Comparison of ENCODE assay signal across 18 cellular contexts in genomic region chrX:41932885-41933284, GRCh38. TPM values are rescaled to one million over a fixed set of nuclear protein-coding genes. Genes with fewer than 3 reads are reported as not detected.
A peak's percentile ranks its signal among the peaks of the same experiment; 100 is the strongest.
DNase-seq lines count a peak whose midpoint lies in the region; ATAC-seq and TF ChIP-seq lines count a peak whose summit lies in the region.
"Had no signal": no experiment of that assay in that cellular context is flagged by ENCODE, and none has a peak within 500 bp of the region (broad histone marks: within the 10 kb centered on the region; RNA-seq: fewer than 3 reads in every experiment).

No MANE protein-coding gene starts in this region.

- peaks cover 7% of the 10 kb centered on the region for H3K4me1 ChIP-seq in CD8-positive, alpha-beta memory T cell (ENCODE audit: insufficient read depth, low read length)

- CTCF ChIA-PET in activated naive CD4-positive, alpha-beta T cell treated with anti-CD3 and anti-CD28 coated beads, Interleukin-2, amount 10 ng/mL, durations not matched to agents 7 days and 5 days (lab: Charles Lee), result no interaction called here
- CTCF ChIA-PET in CD8-positive, alpha-beta memory T cell (lab: Charles Lee), result no interaction called here
- CTCF ChIA-PET in activated CD4-positive, alpha-beta memory T cell treated with anti-CD3 and anti-CD28 coated beads, Interleukin-2, amount 10 ng/mL, durations not matched to agents 7 days and 5 days (lab: Charles Lee), result interaction anchor here (0.8 to 1.0 kb wide), 2 partner anchors 10 to 281 kb away, joined by 3 to 4 read pairs; no protein-coding TSS in a partner anchor

- no peaks in the 10 kb centered on the region for H3K27me3 ChIP-seq in CD8-positive, alpha-beta memory T cell (ENCODE audit: insufficient read depth, low read length, poor library complexity, severe bottlenecking)

- intact Hi-C loops in natural killer cell (cut with micrococcal nuclease), result no loop called here

- DNase-seq in activated naive CD4-positive, alpha-beta T cell treated with Interleukin-2 at 50 U/mL for 16 hours, result peak; percentile 8
- DNase-seq in activated naive CD4-positive, alpha-beta T cell treated with anti-CD3 and anti-CD28 coated beads, Interleukin-2, amount 10 ng/mL, durations not matched to agents 7 days and 5 days, result no peak
- no peak for DNase-seq in CD8-positive, alpha-beta memory T cell
- no peak for DNase-seq in activated CD4-positive, alpha-beta memory T cell treated with anti-CD3 and anti-CD28 coated beads, Interleukin-2, amount 10 ng/mL, durations not matched to agents 7 days and 5 days
- DNase-seq in natural killer cell (no peak), coronary artery (ENCODE audit: low spot score) (no peak), ecto neural progenitor cell (ENCODE audit: low spot score) (no peak)
- DNase-seq: Calu3, H9, KG1, NCI-H1436, NCI-H2029, NCI-H510A, NCI-H774, PC-3 had no signal

- no peak overlapping the region for H3K27ac Mint-ChIP-seq in activated naive CD4-positive, alpha-beta T cell treated with anti-CD3 and anti-CD28 coated beads, Interleukin-2, amount 10 ng/mL, durations not matched to agents 7 days and 5 days
- H3K27ac Mint-ChIP-seq in CD8-positive, alpha-beta memory T cell, result peak overlapping the region in 5 of 8 donors; percentile 39 to 76 (median 73)
- peak overlapping the region; percentile 86 for H3K27ac Mint-ChIP-seq in activated CD4-positive, alpha-beta memory T cell treated with anti-CD3 and anti-CD28 coated beads, Interleukin-2, amount 10 ng/mL, durations not matched to agents 7 days and 5 days
- H3K27ac Mint-ChIP-seq in natural killer cell, result peak overlapping the region; percentile 39 to 60
- H3K27ac Mint-ChIP-seq: H9 had no signal

- H3K9me3 ChIP-seq in CD8-positive, alpha-beta memory T cell (ENCODE audit: low read length), result no peaks in the 10 kb centered on the region

- no peak for TF ChIP-seq CTCF in natural killer cell (IDR thresholded peaks at IDR 0.05)
- TF ChIP-seq CTCF in coronary artery (IDR thresholded peaks at IDR 0.05), result no peak

- no peaks in the 10 kb centered on the region for H3K9me3 Mint-ChIP-seq in activated naive CD4-positive, alpha-beta T cell treated with anti-CD3 and anti-CD28 coated beads, Interleukin-2, amount 10 ng/mL, durations not matched to agents 7 days and 5 days
- H3K9me3 Mint-ChIP-seq in CD8-positive, alpha-beta memory T cell, result peaks cover 0 to 2% (median 0%) of the 10 kb centered on the region in 5 donors
- no peaks in the 10 kb centered on the region for H3K9me3 Mint-ChIP-seq in activated CD4-positive, alpha-beta memory T cell treated with anti-CD3 and anti-CD28 coated beads, Interleukin-2, amount 10 ng/mL, durations not matched to agents 7 days and 5 days
- H3K9me3 Mint-ChIP-seq in natural killer cell, result no peaks in the 10 kb centered on the region

- peak; percentile 39 to 60 (median 52) for ATAC-seq in natural killer cell
- ATAC-seq: HepG2, PC-3 had no signal

- H3K36me3 ChIP-seq in CD8-positive, alpha-beta memory T cell (ENCODE audit: insufficient read depth, low read length), result no peaks in the 10 kb centered on the region

- H3K27me3 Mint-ChIP-seq in activated naive CD4-positive, alpha-beta T cell treated with anti-CD3 and anti-CD28 coated beads, Interleukin-2, amount 10 ng/mL, durations not matched to agents 7 days and 5 days, result peaks cover 9% of the 10 kb centered on the region
- H3K27me3 Mint-ChIP-seq in CD8-positive, alpha-beta memory T cell, result peaks cover 0 to 22% of the 10 kb centered on the region in 2 donors
- H3K27me3 Mint-ChIP-seq in activated CD4-positive, alpha-beta memory T cell treated with anti-CD3 and anti-CD28 coated beads, Interleukin-2, amount 10 ng/mL, durations not matched to agents 7 days and 5 days, result peaks cover 2% of the 10 kb centered on the region
- H3K27me3 Mint-ChIP-seq in natural killer cell (ENCODE audit: low read depth in 2 of 2), result peaks cover 0 to 30% of the 10 kb centered on the region in 2 donors

- no peak overlapping the region for H3K4me3 Mint-ChIP-seq in activated naive CD4-positive, alpha-beta T cell treated with anti-CD3 and anti-CD28 coated beads, Interleukin-2, amount 10 ng/mL, durations not matched to agents 7 days and 5 days
- H3K4me3 Mint-ChIP-seq in CD8-positive, alpha-beta memory T cell, result peak overlapping the region in 5 of 7 donors; percentile 7 to 68 (median 46)
- H3K4me3 Mint-ChIP-seq in activated CD4-positive, alpha-beta memory T cell treated with anti-CD3 and anti-CD28 coated beads, Interleukin-2, amount 10 ng/mL, durations not matched to agents 7 days and 5 days, result no peak overlapping the region
- H3K4me3 Mint-ChIP-seq in natural killer cell, result peak overlapping the region; percentile 69
- H3K4me3 Mint-ChIP-seq: H9 had no signal

- peaks cover 6% of the 10 kb centered on the region for H3K4me1 Mint-ChIP-seq in activated naive CD4-positive, alpha-beta T cell treated with anti-CD3 and anti-CD28 coated beads, Interleukin-2, amount 10 ng/mL, durations not matched to agents 7 days and 5 days
- H3K4me1 Mint-ChIP-seq in CD8-positive, alpha-beta memory T cell, result peaks cover 25 to 41% (median 32%) of the 10 kb centered on the region in 3 donors
- peaks cover 34% of the 10 kb centered on the region for H3K4me1 Mint-ChIP-seq in activated CD4-positive, alpha-beta memory T cell treated with anti-CD3 and anti-CD28 coated beads, Interleukin-2, amount 10 ng/mL, durations not matched to agents 7 days and 5 days
- peaks cover 13 to 18% of the 10 kb centered on the region in 2 donors for H3K4me1 Mint-ChIP-seq in natural killer cell

- no peaks in the 10 kb centered on the region for H3K36me3 Mint-ChIP-seq in activated naive CD4-positive, alpha-beta T cell treated with anti-CD3 and anti-CD28 coated beads, Interleukin-2, amount 10 ng/mL, durations not matched to agents 7 days and 5 days
- H3K36me3 Mint-ChIP-seq in CD8-positive, alpha-beta memory T cell, result peaks cover 0 to 3% (median 0%) of the 10 kb centered on the region in 3 donors
- H3K36me3 Mint-ChIP-seq in activated CD4-positive, alpha-beta memory T cell treated with anti-CD3 and anti-CD28 coated beads, Interleukin-2, amount 10 ng/mL, durations not matched to agents 7 days and 5 days (ENCODE audit: low read depth), result no peaks in the 10 kb centered on the region
- no peaks in the 10 kb centered on the region for H3K36me3 Mint-ChIP-seq in natural killer cell

- H3K27ac ChIP-seq in CD8-positive, alpha-beta memory T cell (ENCODE audit: low read depth, low read length), result no peak overlapping the region
- no peak overlapping the region for H3K27ac ChIP-seq in coronary artery
- H3K27ac ChIP-seq: C4-2B, RWPE1 had no signal

- POLR2A ChIA-PET in CD8-positive, alpha-beta memory T cell (lab: Charles Lee), result interaction anchor here (0.6 kb wide), 1 partner anchor 136 kb away, joined by 3 read pairs; no protein-coding TSS in a partner anchor
- POLR2A ChIA-PET in activated CD4-positive, alpha-beta memory T cell treated with anti-CD3 and anti-CD28 coated beads, Interleukin-2, amount 10 ng/mL, durations not matched to agents 7 days and 5 days (lab: Charles Lee), result interaction anchor here (0.6 to 1.5 kb wide), 3 partner anchors 35 to 376 kb away, joined by 3 to 4 read pairs (median 3); no protein-coding TSS in a partner anchor

- no peak overlapping the region for H3K4me3 ChIP-seq in CD8-positive, alpha-beta memory T cell (ENCODE audit: low read length)
- H3K4me3 ChIP-seq in coronary artery, result no peak overlapping the region

RNA-seq across cellular contexts. Expression of gene CASK, which starts 9.5 kb away (rescaled TPM):
- 10 to 100 TPM; 28.4 to 32.5 TPM for total RNA-seq in CD8-positive, alpha-beta memory T cell
- 20.2 TPM for polyA plus RNA-seq in CD8-positive, alpha-beta memory T cell
- total RNA-seq in activated CD4-positive, alpha-beta memory T cell treated with anti-CD3 and anti-CD28 coated beads, Interleukin-2, amount 10 ng/mL, durations not matched to agents 7 days and 5 days, result 10 to 100 TPM; 30.1 to 32.7 TPM
- total RNA-seq in natural killer cell, result 10 to 100 TPM; 23.5 to 27.9 (median 25.6) TPM

Comparison
In these comparisons a context has a peak if more than half of its experiments do, and no peak if none do; other contexts are left out.
1. H3K4me3 Mint-ChIP-seq: peak in CD8-positive, alpha-beta memory T cell (5 of 7) and natural killer cell (single experiment); none in activated naive CD4-positive, alpha-beta T cell treated with anti-CD3 and anti-CD28 coated beads, Interleukin-2, amount 10 ng/mL, durations not matched to agents 7 days and 5 days (single experiment) and activated CD4-positive, alpha-beta memory T cell treated with anti-CD3 and anti-CD28 coated beads, Interleukin-2, amount 10 ng/mL, durations not matched to agents 7 days and 5 days (single experiment).